ENCODE assay signal across 2 cellular contexts in genomic region chr10:72331575-72332422, GRCh38.
A peak's percentile ranks its signal among the peaks of the same experiment; 100 is the strongest.
TF ChIP-seq lines count a peak whose summit lies in the region.

No MANE protein-coding gene starts in this region.

TF ChIP-seq in HEK293, 187 proteins besides CTCF, POLR2A, EP300 and RAD21 (continued from another document):
- TF ChIP-seq ZNF449 (tag by site-specific recombination; IDR thresholded peaks at IDR 0.05) = peak; percentile 51; the same call in 1 of the 2 replicates
- no peak for TF ChIP-seq HOXA7 (CRISPR knock-in tag; IDR thresholded peaks at IDR 0.05; ENCODE audit: borderline replicate concordance)
- no peak for TF ChIP-seq ZNF791 (tag by site-specific recombination; IDR thresholded peaks at IDR 0.05)
- no peak for TF ChIP-seq ZNF76 (tag by site-specific recombination; IDR thresholded peaks at IDR 0.05; ENCODE audit: borderline replicate concordance, low read depth)
- peak; percentile 80; the same call in 1 of the 2 replicates for TF ChIP-seq ZNF610 (tag by site-specific recombination; IDR thresholded peaks at IDR 0.05; ENCODE audit: borderline replicate concordance)
- peak; percentile 95 for TF ChIP-seq SP2 (tag by site-specific recombination; IDR thresholded peaks at IDR 0.05)
- peak; percentile 74 for TF ChIP-seq ZXDB (tag by site-specific recombination; IDR thresholded peaks at IDR 0.05)
- TF ChIP-seq ZNF677 (tag by site-specific recombination; IDR thresholded peaks at IDR 0.05) = no peak
- TF ChIP-seq GLIS2 (tag by site-specific recombination; IDR thresholded peaks at IDR 0.05) = peak; percentile 98
- peak; percentile 78 for TF ChIP-seq ZNF24 (tag by site-specific recombination; IDR thresholded peaks at IDR 0.05)
- peak; percentile 91 for TF ChIP-seq ZNF561 (tag by site-specific recombination; IDR thresholded peaks at IDR 0.05; ENCODE audit: borderline replicate concordance)
- TF ChIP-seq ZNF292 (tag by site-specific recombination; IDR thresholded peaks at IDR 0.05; ENCODE audit: borderline replicate concordance, low read depth) = no peak
- peak; percentile 83 for TF ChIP-seq ZNF2 (tag by site-specific recombination; IDR thresholded peaks at IDR 0.05)
- TF ChIP-seq ZBTB48 (tag by site-specific recombination; IDR thresholded peaks at IDR 0.05) = peak; percentile 92
- no peak for TF ChIP-seq ZNF521 (tag by site-specific recombination; IDR thresholded peaks at IDR 0.05)
- TF ChIP-seq ZNF600 (tag by site-specific recombination; IDR thresholded peaks at IDR 0.05) = peak; percentile 99
- TF ChIP-seq, protein P1, sequence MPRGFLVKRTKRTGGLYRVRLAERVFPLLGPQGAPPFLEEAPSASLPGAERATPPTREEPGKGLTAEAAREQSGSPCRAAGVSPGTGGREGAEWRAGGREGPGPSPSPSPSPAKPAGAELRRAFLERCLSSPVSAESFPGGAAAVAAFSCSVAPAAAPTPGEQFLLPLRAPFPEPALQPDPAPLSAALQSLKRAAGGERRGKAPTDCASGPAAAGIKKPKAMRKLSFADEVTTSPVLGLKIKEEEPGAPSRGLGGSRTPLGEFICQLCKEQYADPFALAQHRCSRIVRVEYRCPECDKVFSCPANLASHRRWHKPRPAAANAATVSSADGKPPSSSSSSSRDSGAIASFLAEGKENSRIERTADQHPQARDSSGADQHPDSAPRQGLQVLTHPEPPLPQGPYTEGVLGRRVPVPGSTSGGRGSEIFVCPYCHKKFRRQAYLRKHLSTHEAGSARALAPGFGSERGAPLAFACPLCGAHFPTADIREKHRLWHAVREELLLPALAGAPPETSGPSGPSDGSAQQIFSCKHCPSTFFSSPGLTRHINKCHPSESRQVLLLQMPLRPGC (tag by site-specific recombination; IDR thresholded peaks at IDR 0.05) = 0 out of 2 replicates have a peak, but pooled peaks have one; percentile 43
- TF ChIP-seq ZNF335 (tag by site-specific recombination; conservative IDR thresholded peaks at IDR 0.05) = peak; percentile 81
- no peak for TF ChIP-seq ZNF585B (tag by site-specific recombination; IDR thresholded peaks at IDR 0.05)
- TF ChIP-seq IKZF3 (tag by site-specific recombination; IDR thresholded peaks at IDR 0.05) = peak; percentile 49
- TF ChIP-seq ZNF391 (tag by site-specific recombination; IDR thresholded peaks at IDR 0.05; ENCODE audit: borderline replicate concordance, low read depth) = peak; percentile 70; the same call in 1 of the 2 replicates
- peak; percentile 79 for TF ChIP-seq ZSCAN30 (tag by site-specific recombination; IDR thresholded peaks at IDR 0.05)
- TF ChIP-seq SCRT2 (tag by site-specific recombination; IDR thresholded peaks at IDR 0.05) = peak; percentile 98
- TF ChIP-seq ZBTB10 (tag by site-specific recombination; IDR thresholded peaks at IDR 0.05) = peak; percentile 90
- TF ChIP-seq ZNF341 (tag by site-specific recombination; IDR thresholded peaks at IDR 0.05; ENCODE audit: low read depth) = peak; percentile 82
- peak; percentile 66 for TF ChIP-seq ZFP69B (tag by site-specific recombination; IDR thresholded peaks at IDR 0.05)
- TF ChIP-seq, protein P2, sequence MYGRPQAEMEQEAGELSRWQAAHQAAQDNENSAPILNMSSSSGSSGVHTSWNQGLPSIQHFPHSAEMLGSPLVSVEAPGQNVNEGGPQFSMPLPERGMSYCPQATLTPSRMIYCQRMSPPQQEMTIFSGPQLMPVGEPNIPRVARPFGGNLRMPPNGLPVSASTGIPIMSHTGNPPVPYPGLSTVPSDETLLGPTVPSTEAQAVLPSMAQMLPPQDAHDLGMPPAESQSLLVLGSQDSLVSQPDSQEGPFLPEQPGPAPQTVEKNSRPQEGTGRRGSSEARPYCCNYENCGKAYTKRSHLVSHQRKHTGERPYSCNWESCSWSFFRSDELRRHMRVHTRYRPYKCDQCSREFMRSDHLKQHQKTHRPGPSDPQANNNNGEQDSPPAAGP (tag by site-specific recombination; IDR thresholded peaks at IDR 0.05) = peak; percentile 89

TF ChIP-seq in K562, 482 proteins besides CTCF, POLR2A, EP300 and RAD21 (continued from another document):
- TF ChIP-seq THAP12 (CRISPR knock-in tag; IDR thresholded peaks at IDR 0.05) = no peak
- TF ChIP-seq CHD2 (IDR thresholded peaks at IDR 0.05; ENCODE audit: low read depth, low read length) = no peak
- TF ChIP-seq CREB3L1 (IDR thresholded peaks at IDR 0.05; ENCODE audit: borderline replicate concordance, low read depth) = no peak
- TF ChIP-seq FOXK1 (CRISPR knock-in tag; IDR thresholded peaks at IDR 0.05; ENCODE audit: borderline replicate concordance) = no peak
- no peak for TF ChIP-seq ZNF280A (IDR thresholded peaks at IDR 0.05; ENCODE audit: low read depth, partially characterized antibody)
- TF ChIP-seq ZNF398 (CRISPR knock-in tag; IDR thresholded peaks at IDR 0.05) = no peak
- no peak for TF ChIP-seq DPF2 (IDR thresholded peaks at IDR 0.05)
- TF ChIP-seq CTBP1 (IDR thresholded peaks at IDR 0.05; ENCODE audit: borderline replicate concordance) = no peak
- TF ChIP-seq, protein P3, sequence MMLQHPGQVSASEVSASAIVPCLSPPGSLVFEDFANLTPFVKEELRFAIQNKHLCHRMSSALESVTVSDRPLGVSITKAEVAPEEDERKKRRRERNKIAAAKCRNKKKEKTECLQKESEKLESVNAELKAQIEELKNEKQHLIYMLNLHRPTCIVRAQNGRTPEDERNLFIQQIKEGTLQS (IDR thresholded peaks at IDR 0.05) = no peak
- TF ChIP-seq, protein P3 (CRISPR knock-in tag; conservative IDR thresholded peaks at IDR 0.05) = no peak
- peak; percentile 83 for TF ChIP-seq NFIC (IDR thresholded peaks at IDR 0.05)
- no peak for TF ChIP-seq RBM39 (optimal IDR thresholded peaks at IDR 0.05; ENCODE audit: low read depth, low read length)
